In genomic region chr16:70298988-70299938, GRCh38 we compare ENCODE assay signal across 1 cellular context.
TF ChIP-seq lines count a peak whose summit lies in the region.

DDX19B (plus strand) TSS chr16:70299186; CDS start chr16:70299298, 112 bp downstream.

TF ChIP-seq in SK-N-SH treated with all-trans-retinoic acid at 6 μM for 48 hours, 23 proteins besides CTCF, POLR2A, EP300 and RAD21 (continued from another document):
- TF ChIP-seq POU6F1 (CRISPR knock-in tag; IDR thresholded peaks at IDR 0.05; ENCODE audit: borderline replicate concordance, low read depth), result no peak
- no peak for TF ChIP-seq ZNF565 (CRISPR knock-in tag; conservative IDR thresholded peaks at IDR 0.05; ENCODE audit: low read depth)
- no peak for TF ChIP-seq GLIS3 (CRISPR knock-in tag; IDR thresholded peaks at IDR 0.05)
- TF ChIP-seq TCF4 (CRISPR knock-in tag; IDR thresholded peaks at IDR 0.05; ENCODE audit: borderline replicate concordance), result no peak
- no peak for TF ChIP-seq ZNF70 (CRISPR knock-in tag; IDR thresholded peaks at IDR 0.05)
- no peak for TF ChIP-seq ISL1 (CRISPR knock-in tag; IDR thresholded peaks at IDR 0.05)
- TF ChIP-seq ZC3H10 (CRISPR knock-in tag; IDR thresholded peaks at IDR 0.05), result no peak
- no peak for TF ChIP-seq ZFP3 (CRISPR knock-in tag; IDR thresholded peaks at IDR 0.05)
- no peak for TF ChIP-seq SNAI2 (CRISPR knock-in tag; IDR thresholded peaks at IDR 0.05)
- TF ChIP-seq PPARA (CRISPR knock-in tag; IDR thresholded peaks at IDR 0.05; ENCODE audit: borderline replicate concordance), result no peak
- no peak for TF ChIP-seq ZNF8 (CRISPR knock-in tag; IDR thresholded peaks at IDR 0.05)
- no peak for TF ChIP-seq ARNTL (CRISPR knock-in tag; IDR thresholded peaks at IDR 0.05; ENCODE audit: borderline replicate concordance, low read depth)
- TF ChIP-seq OSR1 (CRISPR knock-in tag; IDR thresholded peaks at IDR 0.05), result no peak
